8 cellular contexts compared by ENCODE assay signal in genomic region chr6:150072201-150072600, GRCh38. TPM values are rescaled to one million over a fixed set of nuclear protein-coding genes. Genes with fewer than 3 reads are reported as not detected.
A peak's percentile ranks its signal among the peaks of the same experiment; 100 is the strongest.
DNase-seq lines count a peak whose midpoint lies in the region; ATAC-seq and TF ChIP-seq lines count a peak whose summit lies in the region.

No MANE protein-coding gene starts in this region.

- no peaks in the 10 kb centered on the region for H3K9me3 ChIP-seq in lower lobe of right lung

- peaks cover 16% of the 10 kb centered on the region for H3K4me1 ChIP-seq in lower lobe of right lung

- H3K27ac ChIP-seq in lower lobe of right lung = no peak overlapping the region
- H3K27ac ChIP-seq in caudate nucleus (ENCODE audit: low read depth, low read length) = no peak overlapping the region

- no peaks in the 10 kb centered on the region for H3K27me3 ChIP-seq in lower lobe of right lung (ENCODE audit: low read depth)

- DNase-seq in DMS53 treated with DMSO at 0.1 percent for 48 hours (lab: John Stamatoyannopoulos, UW; ENCODE audit: unreplicated experiment) (peak; percentile 82), MV-4-11 (lab: John Stamatoyannopoulos, UW) (peak; percentile 76), activated T-cell treated with anti-CD3 and anti-CD28 coated beads for 48 hours (ENCODE audit: low read depth) (peak; percentile 14), lower lobe of right lung (peak; percentile 92), GM10266 (ENCODE audit: extremely low spot score) (no peak), inferior parietal cortex (ENCODE audit: extremely low spot score) (no peak), caudate nucleus (lab: John Stamatoyannopoulos, UW) (no peak)

- intact Hi-C loops in lower lobe of right lung (cut with DNase I) = no loop called here

- TF ChIP-seq CTCF in lower lobe of right lung (IDR thresholded peaks at IDR 0.05) = no peak
- TF ChIP-seq CTCF in GM10266 (IDR thresholded peaks at IDR 0.05; ENCODE audit: control insufficient read depth, insufficient read depth, low read depth, missing control alignments) = no peak

- ATAC-seq in lower lobe of right lung (peak; percentile 82 to 84), HG03095 (IDR thresholded peaks at IDR 0.05; ENCODE audit: unreplicated experiment) (no peak)

- no peaks in the 10 kb centered on the region for H3K36me3 ChIP-seq in lower lobe of right lung

- no peak overlapping the region for H3K4me3 ChIP-seq in lower lobe of right lung

RNA-seq across cellular contexts. Expression of gene ULBP3, which starts 3.3 kb away (rescaled TPM):
- total RNA-seq in lower lobe of right lung = 2.4 TPM

RNA-seq across cellular contexts. Expression of gene RAET1L, which starts 46.9 kb away (rescaled TPM):
- not detected for total RNA-seq in lower lobe of right lung

Comparison
In these comparisons a context has a peak if more than half of its experiments do, and no peak if none do; other contexts are left out.
1. DNase-seq: peak in DMS53 treated with DMSO at 0.1 percent for 48 hours (single experiment), MV-4-11 (single experiment), activated T-cell treated with anti-CD3 and anti-CD28 coated beads for 48 hours (single experiment) and lower lobe of right lung (single experiment); none in GM10266 (single experiment), inferior parietal cortex (single experiment) and caudate nucleus (0 of 61).